In genomic region chr3:120741837-120742197, GRCh38 we compare ENCODE assay signal across 8 cellular contexts. TPM values are rescaled to one million over a fixed set of nuclear protein-coding genes. Genes with fewer than 3 reads are reported as not detected.
DNase-seq lines count a peak whose midpoint lies in the region; TF ChIP-seq lines count a peak whose summit lies in the region.

No MANE protein-coding gene starts in this region.

- H3F3A ChIP-seq in neural cell (ENCODE audit: insufficient read depth, low read length, poor library complexity, severe bottlenecking) = no peaks in the 10 kb centered on the region

- H3K9ac ChIP-seq in NT2/D1 (ENCODE audit: insufficient read length, low read depth) = peak overlapping the region; percentile 79
- H3K9ac ChIP-seq in endodermal cell (ENCODE audit: extremely low read depth, low read length, poor library complexity, severe bottlenecking) = peak overlapping the region; percentile 95
- H3K9ac ChIP-seq in neural cell (ENCODE audit: low read length) = peak overlapping the region; percentile 81

- 25 to 30% methylated on average over 8 to 10 of the region's 10 CpGs for WGBS in endodermal cell (ENCODE audit: insufficient coverage in 1 of 2, insufficient read length in 1 of 2), 2 experiments

- peak overlapping the region; percentile 67 for H2AFZ ChIP-seq in neural cell (ENCODE audit: low read depth, low read length)

- peak; percentile 69 for DNase-seq in DMS53 (lab: John Stamatoyannopoulos, UW)
- DNase-seq in DMS53 treated with DMSO at 0.1 percent for 48 hours (lab: John Stamatoyannopoulos, UW; ENCODE audit: unreplicated experiment) = no peak
- peak; percentile 23 for DNase-seq in HCEC 1CT
- DNase-seq in NT2/D1 (ENCODE audit: low read depth, low spot score) = no peak
- no peak for DNase-seq in endodermal cell
- DNase-seq in D341Med (ENCODE audit: low spot score) = no peak
- DNase-seq in ureter (ENCODE audit: low spot score) = no peak

- H3K9me3 ChIP-seq in NT2/D1 (ENCODE audit: insufficient read depth, low read length) (peaks cover 21% of the 10 kb centered on the region; the same call in 1 of the 2 replicates), endodermal cell (ENCODE audit: control insufficient read depth, low read length) (peaks cover 25% of the 10 kb centered on the region), neural cell (ENCODE audit: low read length) (peaks cover 6% of the 10 kb centered on the region)

- TF ChIP-seq RAD21 in neural cell (conservative IDR thresholded peaks at IDR 0.05) = peak; percentile 39

- H4K20me1 ChIP-seq in neural cell (ENCODE audit: insufficient read depth) = no peaks in the 10 kb centered on the region

- TF ChIP-seq EP300 in neural cell (conservative IDR thresholded peaks at IDR 0.05; ENCODE audit: poor library complexity, severe bottlenecking) = no peak

- peak overlapping the region; percentile 99 for H3K27ac Mint-ChIP-seq in endodermal cell

- peaks cover 25% of the 10 kb centered on the region for H3K9me3 Mint-ChIP-seq in endodermal cell

- peak overlapping the region; percentile 85 for H3K4me3 ChIP-seq in NT2/D1 (ENCODE audit: insufficient read length, low read depth)
- peak overlapping the region; percentile 94 for H3K4me3 ChIP-seq in endodermal cell (ENCODE audit: low read length)
- H3K4me3 ChIP-seq in neural cell (ENCODE audit: low read length) = peak overlapping the region; percentile 90

- peaks cover 29% of the 10 kb centered on the region for H3K36me3 Mint-ChIP-seq in endodermal cell (ENCODE audit: low read depth)

- no peaks in the 10 kb centered on the region for H3K27me3 ChIP-seq in NT2/D1 (ENCODE audit: insufficient read depth, insufficient read length)
- no peaks in the 10 kb centered on the region for H3K27me3 ChIP-seq in endodermal cell (ENCODE audit: control insufficient read depth, insufficient read depth, low read length, poor library complexity, severe bottlenecking)
- no peaks in the 10 kb centered on the region for H3K27me3 ChIP-seq in neural cell (ENCODE audit: insufficient read depth, low read depth, low read length)

- H3K27ac ChIP-seq in endodermal cell (ENCODE audit: low read depth, low read length) (no peak overlapping the region), neural cell (ENCODE audit: low read length) (peak overlapping the region; percentile 91)

- H3K4me2 ChIP-seq in neural cell (ENCODE audit: low read length) = peak overlapping the region; percentile 7

- H3K4me1 Mint-ChIP-seq in endodermal cell = peaks cover 15% of the 10 kb centered on the region

- peak overlapping the region; percentile 99 for H3K4me3 Mint-ChIP-seq in endodermal cell

- no peaks in the 10 kb centered on the region for H3K9me2 ChIP-seq in neural cell (ENCODE audit: insufficient read depth, low read length)

- H3K36me3 ChIP-seq in NT2/D1 (ENCODE audit: insufficient read depth, insufficient read length, low read length) (peaks cover 24% of the 10 kb centered on the region), endodermal cell (ENCODE audit: control insufficient read depth, insufficient read depth, low read length) (peaks cover 21% of the 10 kb centered on the region), neural cell (ENCODE audit: insufficient read depth, low read length) (no peaks in the 10 kb centered on the region)

- TF ChIP-seq CTCF in endodermal cell (conservative IDR thresholded peaks at IDR 0.05) = no peak
- TF ChIP-seq CTCF in neural cell (IDR thresholded peaks at IDR 0.05; ENCODE audit: poor library complexity, severe bottlenecking) = no peak

- H3K4me1 ChIP-seq in NT2/D1 (ENCODE audit: insufficient read depth, insufficient read length) (peaks cover 3% of the 10 kb centered on the region), endodermal cell (ENCODE audit: control insufficient read depth, insufficient read depth, low read length) (no peaks in the 10 kb centered on the region)

- no peaks in the 10 kb centered on the region for H3K27me3 Mint-ChIP-seq in endodermal cell (ENCODE audit: insufficient read depth)

- peaks cover 24% of the 10 kb centered on the region for H3K79me2 ChIP-seq in neural cell (replicated peaks; ENCODE audit: insufficient read depth, low read length)

TF ChIP-seq in neural cell, 6 proteins besides CTCF, POLR2A, EP300 and RAD21:
- TF ChIP-seq EZH2 (IDR thresholded peaks at IDR 0.05; ENCODE audit: borderline replicate concordance, insufficient read depth, low read length, poor library complexity, severe bottlenecking) (no peak), MXI1 (conservative IDR thresholded peaks at IDR 0.05; ENCODE audit: poor library complexity, severe bottlenecking) (peak; percentile 73), SMC3 (conservative IDR thresholded peaks at IDR 0.05; ENCODE audit: poor library complexity) (peak; percentile 41)

RNA-seq across cellular contexts. Expression of gene RABL3, which starts 0.5 kb away (rescaled TPM):
- total RNA-seq in endodermal cell = 10 to 100 TPM; 19.6 to 23.0 TPM
- 16.7 TPM for polyA plus RNA-seq in endodermal cell (2013, experiment 1 of 2)
- 14.5 TPM for polyA plus RNA-seq in endodermal cell (2013, experiment 2 of 2)
- polyA plus RNA-seq in neural cell = 14.7 and 19.0 TPM in 2 replicates
- 19.2 and 23.0 TPM in 2 replicates for polyA minus RNA-seq in neural cell
- total RNA-seq in ureter = 28.7 TPM

RNA-seq across cellular contexts. Expression of gene GTF2E1, which starts 0.7 kb away (rescaled TPM):
- total RNA-seq in endodermal cell (10 to 100 TPM; 42.6 to 51.1 TPM), ureter (20.2 TPM)
- 27.9 TPM for polyA plus RNA-seq in endodermal cell (2013, experiment 1 of 2)
- polyA plus RNA-seq in endodermal cell (2013, experiment 2 of 2) = 27.2 TPM
- polyA plus RNA-seq in neural cell = 25.1 and 25.4 TPM in 2 replicates
- 31.4 and 36.8 TPM in 2 replicates for polyA minus RNA-seq in neural cell

RNA-seq across cellular contexts. Expression of gene HGD, which starts 59.8 kb away (rescaled TPM):
- not detected for total RNA-seq in endodermal cell
- 1.1 TPM for polyA plus RNA-seq in endodermal cell (2013, experiment 1 of 2)
- polyA plus RNA-seq in endodermal cell (2013, experiment 2 of 2) = not detected
- 1.3 TPM in 1 of 2 replicates, not detected in the other for polyA plus RNA-seq in neural cell
- 1.7 TPM in 1 of 2 replicates, not detected in the other for polyA minus RNA-seq in neural cell
- total RNA-seq in ureter = 0.36 TPM

Comparison
In these comparisons a context has a peak if more than half of its experiments do, and no peak if none do; other contexts are left out.
1. DNase-seq: peak in DMS53 (single experiment) and HCEC 1CT (single experiment); none in DMS53 treated with DMSO at 0.1 percent for 48 hours (single experiment), NT2/D1 (single experiment), endodermal cell (single experiment), D341Med (single experiment) and ureter (single experiment).
2. Peak in every context shown above with its lines, with median percentiles within 50 percentile points of each other: H3K4me3 ChIP-seq and H3K9ac ChIP-seq.